Comparison of ENCODE assay signal across 8 cellular contexts in genomic region chr14:78959674-78960264, GRCh38.
DNase-seq lines count a peak whose midpoint lies in the region; ATAC-seq and TF ChIP-seq lines count a peak whose summit lies in the region.

No MANE protein-coding gene starts in this region.

- peak overlapping the region; percentile 47 for H3K4me2 ChIP-seq in IMR-90 (ENCODE audit: low read depth, low read length)
- no peak overlapping the region for H3K4me2 ChIP-seq in OCI-LY1 (ENCODE audit: low read length)
- peak overlapping the region; percentile 75 for H3K4me2 ChIP-seq in osteoblast (ENCODE audit: insufficient read depth, low read length)

- H3K4me1 Mint-ChIP-seq in activated T-cell treated with anti-CD3 and anti-CD28 coated beads, Interleukin-2, amount 50 U/mL, for 72 hours (ENCODE audit: low read depth): no peaks in the 10 kb centered on the region
- peaks cover 5% of the 10 kb centered on the region for H3K4me1 Mint-ChIP-seq in type B pancreatic cell (ENCODE audit: unreplicated experiment)

- no peaks in the 10 kb centered on the region for H3F3A ChIP-seq in OCI-LY1 (ENCODE audit: insufficient read depth, low read length)

- no peak overlapping the region for H2AFZ ChIP-seq in IMR-90 (replicated peaks; ENCODE audit: low read length, poor library complexity)
- no peak overlapping the region for H2AFZ ChIP-seq in OCI-LY1 (ENCODE audit: low read length)
- peak overlapping the region; percentile 66 for H2AFZ ChIP-seq in osteoblast (ENCODE audit: low read length)

- no peaks in the 10 kb centered on the region for H3K79me1 ChIP-seq in IMR-90 (ENCODE audit: low read depth in 1 of 2, low read length in 2 of 2)

- CTCF ChIA-PET in IMR-90 (lab: Yijun Ruan, JAX): interaction anchor here (0.5 to 2.9 kb wide), 9 partner anchors 9 to 1890 kb away, joined by 3 to 9 read pairs (median 4); no protein-coding TSS in a partner anchor

- BruUV-seq in IMR-90 (replicated peaks; lab: Mats Ljungman, UMichigan): no TSS peak

- no peak overlapping the region for H2BK15ac ChIP-seq in IMR-90 (ENCODE audit: low read depth, low read length)

- no peak overlapping the region for H4K8ac ChIP-seq in IMR-90 (ENCODE audit: low read depth in 2 of 2, low read length in 2 of 2)

- no peak for TF ChIP-seq POLR2A in IMR-90 (IDR thresholded peaks at IDR 0.05; ENCODE audit: low read depth, low read length)

- no peaks in the 10 kb centered on the region for H3K9me2 ChIP-seq in OCI-LY1 (ENCODE audit: low read depth, low read length)

- TF ChIP-seq CTCF in IMR-90 (conservative IDR thresholded peaks at IDR 0.05; ENCODE audit: low read depth, low read length) (peak; percentile 87), OCI-LY1 (IDR thresholded peaks at IDR 0.05; ENCODE audit: low read length) (peak; percentile 88), fibroblast of villous mesenchyme (IDR thresholded peaks at IDR 0.05; ENCODE audit: insufficient read depth, low read depth, low read length) (peak; percentile 91), osteoblast (IDR thresholded peaks at IDR 0.05; ENCODE audit: extremely low read depth, low read depth, low read length) (peak; percentile 95), type B pancreatic cell (conservative IDR thresholded peaks at IDR 0.05) (peak; percentile 96)

- no peaks in the 10 kb centered on the region for H3K4me1 ChIP-seq in IMR-90 (ENCODE audit: control insufficient read depth, insufficient read depth, low read length)
- no peaks in the 10 kb centered on the region for H3K4me1 ChIP-seq in OCI-LY1 (ENCODE audit: insufficient read depth, low read length, severe bottlenecking)
- H3K4me1 ChIP-seq in osteoblast (ENCODE audit: insufficient read depth, low read length): peaks cover 8% of the 10 kb centered on the region

- no peak overlapping the region for H2BK120ac ChIP-seq in IMR-90 (ENCODE audit: low read depth, low read length)

- in situ Hi-C loops in IMR-90 (cut with MboI; ENCODE audit: low sequenced_read_pairs): loop anchor here (25.0 kb wide), 2 partner anchors 1078 to 1903 kb away; no protein-coding TSS in a partner anchor

- H3K9me3 ChIP-seq in IMR-90 (ENCODE audit: control insufficient read depth, insufficient read depth, low read length): no peaks in the 10 kb centered on the region
- H3K9me3 ChIP-seq in OCI-LY1 (ENCODE audit: low read length): no peaks in the 10 kb centered on the region
- H3K9me3 ChIP-seq in osteoblast (ENCODE audit: low read depth, low read length): no peaks in the 10 kb centered on the region

- no peak overlapping the region for H3K56ac ChIP-seq in IMR-90 (ENCODE audit: extremely low read depth, insufficient read depth, low read length)

- intact Hi-C loops in IMR-90 (cut with micrococcal nuclease): loop anchor here (2.0 to 5.0 kb wide), 3 partner anchors 313 to 1095 kb away; no protein-coding TSS in a partner anchor

- no peak overlapping the region for H3K23ac ChIP-seq in IMR-90 (ENCODE audit: low read depth, low read length)

- TF ChIP-seq RAD21 in IMR-90 (IDR thresholded peaks at IDR 0.05; ENCODE audit: low read length): peak; percentile 86

- no peaks in the 10 kb centered on the region for H3K36me3 Mint-ChIP-seq in activated T-cell treated with anti-CD3 and anti-CD28 coated beads, Interleukin-2, amount 50 U/mL, for 72 hours (ENCODE audit: insufficient read depth in 2 of 2)
- H3K36me3 Mint-ChIP-seq in type B pancreatic cell: no peaks in the 10 kb centered on the region

- no peak overlapping the region for H2BK20ac ChIP-seq in IMR-90 (ENCODE audit: low read depth, low read length)

- no peak overlapping the region for H4K5ac ChIP-seq in IMR-90 (ENCODE audit: low read depth, low read length)

- H3K9ac ChIP-seq in IMR-90 (ENCODE audit: low read depth, low read length): no peak overlapping the region
- no peak overlapping the region for H3K9ac ChIP-seq in OCI-LY1 (ENCODE audit: low read length)

- no peak overlapping the region for H3K18ac ChIP-seq in IMR-90 (ENCODE audit: low read depth, low read length)

- no peaks in the 10 kb centered on the region for H3K9me3 Mint-ChIP-seq in activated T-cell treated with anti-CD3 and anti-CD28 coated beads, Interleukin-2, amount 50 U/mL, for 72 hours
- no peaks in the 10 kb centered on the region for H3K9me3 Mint-ChIP-seq in type B pancreatic cell

- H2BK5ac ChIP-seq in IMR-90 (ENCODE audit: low read depth, low read length, poor library complexity, severe bottlenecking): no peak overlapping the region

- H3K27me3 ChIP-seq in IMR-90 (ENCODE audit: control insufficient read depth, insufficient read depth, low read length) (no peaks in the 10 kb centered on the region), OCI-LY1 (ENCODE audit: insufficient read depth, low read length) (no peaks in the 10 kb centered on the region), osteoblast (ENCODE audit: insufficient read depth, low read length) (no peaks in the 10 kb centered on the region)

- H4K91ac ChIP-seq in IMR-90 (ENCODE audit: insufficient read depth, low read depth, low read length): no peak overlapping the region

- peak; percentile 76 for DNase-seq in COLO829 (ENCODE audit: low spot score)
- peak; percentile 82 for DNase-seq in IMR-90
- DNase-seq in activated T-cell treated with anti-CD3 and anti-CD28 coated beads, Interleukin-2, amount 50 U/mL, for 72 hours: peak; percentile 27 to 34
- DNase-seq in fibroblast of villous mesenchyme (ENCODE audit: low read depth): peak; percentile 72
- peak; percentile 87 for DNase-seq in osteoblast (ENCODE audit: insufficient read length, low spot score, missing footprints)
- peak; percentile 72 for DNase-seq in type B pancreatic cell (ENCODE audit: extremely low spot score, unreplicated experiment)

- H3K36me3 ChIP-seq in IMR-90 (ENCODE audit: control insufficient read depth, insufficient read depth, low read length): no peaks in the 10 kb centered on the region
- H3K36me3 ChIP-seq in OCI-LY1 (ENCODE audit: insufficient read depth, low read length): no peaks in the 10 kb centered on the region
- no peaks in the 10 kb centered on the region for H3K36me3 ChIP-seq in osteoblast (ENCODE audit: insufficient read depth, low read length)

- H2AK5ac ChIP-seq in IMR-90 (ENCODE audit: low read depth, low read length): no peak overlapping the region

- H3K79me2 ChIP-seq in OCI-LY1 (ENCODE audit: insufficient read depth, low read length) (no peaks in the 10 kb centered on the region), osteoblast (ENCODE audit: insufficient read depth, low read length) (no peaks in the 10 kb centered on the region)

- H3K27ac Mint-ChIP-seq in activated T-cell treated with anti-CD3 and anti-CD28 coated beads, Interleukin-2, amount 50 U/mL, for 72 hours: no peak overlapping the region
- no peak overlapping the region for H3K27ac Mint-ChIP-seq in type B pancreatic cell

- no CpG with 5 or more reads among the region's 9 CpGs for WGBS in IMR-90 (ENCODE audit: extremely low coverage in 2 of 2, insufficient read length in 1 of 2), 2 experiments

- dilution Hi-C loops in IMR-90 (cut with HindIII; ENCODE audit: low sequenced_read_pairs, unreplicated experiment): no loop called here

- H2AK9ac ChIP-seq in IMR-90 (replicated peaks; ENCODE audit: low read depth, low read length, poor library complexity): no peak overlapping the region

- no peaks in the 10 kb centered on the region for H3K9me1 ChIP-seq in IMR-90 (ENCODE audit: insufficient read depth, low read length)

- no peak overlapping the region for H3K4ac ChIP-seq in IMR-90 (ENCODE audit: low read depth, low read length)

- H4K20me1 ChIP-seq in IMR-90 (ENCODE audit: insufficient read depth, low read length): no peaks in the 10 kb centered on the region
- H4K20me1 ChIP-seq in OCI-LY1 (ENCODE audit: insufficient read depth, low read length): no peaks in the 10 kb centered on the region
- no peaks in the 10 kb centered on the region for H4K20me1 ChIP-seq in osteoblast (ENCODE audit: insufficient read depth, low read length)

- POLR2A ChIA-PET in IMR-90 (lab: Charles Lee; ENCODE audit: unreplicated experiment): no interaction called here

- H3K4me3 ChIP-seq in IMR-90 (ENCODE audit: insufficient read depth, low read depth, low read length): no peak overlapping the region
- no peak overlapping the region for H3K4me3 ChIP-seq in OCI-LY1 (ENCODE audit: low read depth, low read length, poor library complexity, severe bottlenecking)
- H3K4me3 ChIP-seq in fibroblast of villous mesenchyme (ENCODE audit: low read depth, low read length): peak overlapping the region; percentile 43
- peak overlapping the region; percentile 55 for H3K4me3 ChIP-seq in osteoblast (ENCODE audit: insufficient read depth, low read length)

- H3K14ac ChIP-seq in IMR-90 (replicated peaks; ENCODE audit: low read depth, low read length): no peak overlapping the region

- H3K27me3 Mint-ChIP-seq in activated T-cell treated with anti-CD3 and anti-CD28 coated beads, Interleukin-2, amount 50 U/mL, for 72 hours (ENCODE audit: low read depth): no peaks in the 10 kb centered on the region
- H3K27me3 Mint-ChIP-seq in type B pancreatic cell: peaks cover 3% of the 10 kb centered on the region

- no peak overlapping the region for H3K4me3 Mint-ChIP-seq in activated T-cell treated with anti-CD3 and anti-CD28 coated beads, Interleukin-2, amount 50 U/mL, for 72 hours
- no peak overlapping the region for H3K4me3 Mint-ChIP-seq in type B pancreatic cell

- peak; percentile 76 for ATAC-seq in GM19467 (IDR thresholded peaks at IDR 0.05; ENCODE audit: unreplicated experiment)
- peak; percentile 97 for ATAC-seq in IMR-90 (ENCODE audit: low read depth)
- peak in 1 of 2 donors; percentile 28 for ATAC-seq in activated T-cell treated with anti-CD3 and anti-CD28 coated beads, Interleukin-2, amount 50 U/mL, for 72 hours (replicated peaks in 1 of 2)

- H3K27ac ChIP-seq in IMR-90 (ENCODE audit: insufficient read depth, low read length) (no peak overlapping the region), OCI-LY1 (ENCODE audit: low read depth, low read length, poor library complexity, severe bottlenecking) (no peak overlapping the region), osteoblast (ENCODE audit: low read depth, low read length) (peak overlapping the region; percentile 64)

TF ChIP-seq in IMR-90, 13 proteins besides CTCF, POLR2A, EP300 and RAD21:
- TF ChIP-seq CEBPB (IDR thresholded peaks at IDR 0.05; ENCODE audit: low read depth, low read length): no peak
- TF ChIP-seq FOS (IDR thresholded peaks at IDR 0.05; ENCODE audit: low read depth, low read length): no peak
- peak; percentile 67 for TF ChIP-seq SMC3 (IDR thresholded peaks at IDR 0.05; ENCODE audit: low read depth, low read length)

Comparison
In these comparisons a context has a peak if more than half of its experiments do, and no peak if none do; other contexts are left out.
1. DNase-seq: peak in every context shown above with its lines; median percentile 87 in osteoblast; 82 in IMR-90; 76 in COLO829; 72 in fibroblast of villous mesenchyme; 72 in type B pancreatic cell; 30 in activated T-cell treated with anti-CD3 and anti-CD28 coated beads, Interleukin-2, amount 50 U/mL, for 72 hours.
2. H3K4me3 ChIP-seq: peak in fibroblast of villous mesenchyme (single experiment) and osteoblast (single experiment); none in IMR-90 (single experiment) and OCI-LY1 (single experiment).
3. Peak in every context shown above with its lines, with median percentiles within 50 percentile points of each other: CTCF ChIP-seq.